Comparison of ENCODE assay signal across 8 cellular contexts in the genomic region with DNA sequence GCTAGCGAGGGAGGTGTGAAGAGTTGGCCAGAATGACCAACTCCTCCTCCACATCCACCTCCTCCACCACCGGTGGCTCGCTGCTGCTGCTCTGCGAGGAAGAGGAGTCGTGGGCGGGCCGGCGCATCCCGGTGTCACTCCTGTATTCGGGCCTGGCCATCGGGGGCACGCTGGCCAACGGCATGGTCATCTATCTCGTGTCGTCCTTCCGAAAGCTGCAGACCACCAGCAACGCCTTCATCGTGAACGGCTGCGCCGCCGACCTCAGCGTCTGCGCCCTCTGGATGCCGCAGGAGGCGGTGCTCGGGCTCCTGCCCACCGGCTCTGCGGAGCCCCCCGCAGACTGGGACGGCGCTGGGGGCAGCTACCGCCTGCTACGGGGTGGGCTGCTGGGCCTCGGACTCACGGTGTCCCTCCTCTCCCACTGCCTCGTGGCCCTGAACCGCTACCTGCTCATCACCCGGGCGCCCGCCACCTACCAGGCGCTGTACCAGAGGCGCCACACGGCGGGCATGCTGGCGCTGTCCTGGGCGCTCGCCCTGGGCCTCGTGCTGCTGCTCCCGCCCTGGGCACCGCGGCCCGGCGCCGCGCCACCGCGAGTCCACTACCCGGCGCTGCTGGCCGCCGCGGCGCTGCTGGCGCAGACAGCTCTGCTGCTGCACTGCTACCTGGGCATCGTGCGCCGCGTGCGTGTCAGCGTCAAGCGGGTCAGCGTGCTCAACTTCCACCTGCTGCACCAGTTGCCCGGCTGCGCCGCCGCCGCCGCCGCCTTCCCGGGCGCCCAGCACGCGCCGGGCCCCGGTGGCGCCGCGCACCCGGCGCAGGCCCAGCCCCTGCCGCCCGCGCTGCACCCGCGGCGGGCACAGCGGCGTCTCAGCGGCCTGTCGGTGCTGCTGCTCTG. TPM values are rescaled to one million over a fixed set of nuclear protein-coding genes. Genes with fewer than 3 reads are reported as not detected.
DNase-seq lines count a peak whose midpoint lies in the region; ATAC-seq and TF ChIP-seq lines count a peak whose summit lies in the region.

No MANE protein-coding gene starts in this region.

- no peaks in the 10 kb centered on the region for H3K4me1 ChIP-seq in RWPE2 (ENCODE audit: insufficient read depth, poor library complexity, severe bottlenecking)

- no peaks in the 10 kb centered on the region for H3K9me3 Mint-ChIP-seq in activated CD4-positive, alpha-beta T cell treated with anti-CD3 and anti-CD28 coated beads for 36 hours (ENCODE audit: low read depth)

- no peaks in the 10 kb centered on the region for H3K9me3 ChIP-seq in RWPE2 (ENCODE audit: severe bottlenecking)

- H3K36me3 Mint-ChIP-seq in activated CD4-positive, alpha-beta T cell treated with anti-CD3 and anti-CD28 coated beads for 36 hours (ENCODE audit: low read depth), result no peaks in the 10 kb centered on the region

- H3K27me3 Mint-ChIP-seq in activated CD4-positive, alpha-beta T cell treated with anti-CD3 and anti-CD28 coated beads for 36 hours, result peaks cover 56% of the 10 kb centered on the region

- peak overlapping the region; percentile 6 for H3K4me3 ChIP-seq in RWPE2 (ENCODE audit: severe bottlenecking)

- TF ChIP-seq CTCF in RWPE2 (IDR thresholded peaks at IDR 0.05; ENCODE audit: poor library complexity, severe bottlenecking), result peak; percentile 8

- no peak overlapping the region for H3K27ac Mint-ChIP-seq in activated CD4-positive, alpha-beta T cell treated with anti-CD3 and anti-CD28 coated beads for 36 hours

- peaks cover 73% of the 10 kb centered on the region for H3K27me3 ChIP-seq in RWPE2 (ENCODE audit: insufficient read depth, poor library complexity, severe bottlenecking)

- no peaks in the 10 kb centered on the region for H3K36me3 ChIP-seq in RWPE2 (ENCODE audit: low read depth)

- H3K4me1 Mint-ChIP-seq in activated CD4-positive, alpha-beta T cell treated with anti-CD3 and anti-CD28 coated beads for 36 hours, result peaks cover 9% of the 10 kb centered on the region

- POLR2A ChIA-PET in activated CD4-positive, alpha-beta T cell treated with anti-CD3 and anti-CD28 coated beads for 36 hours (lab: Charles Lee), result no interaction called here

- no peak overlapping the region for H3K27ac ChIP-seq in RWPE2 (ENCODE audit: poor library complexity, severe bottlenecking)
- H3K27ac ChIP-seq in caudate nucleus (ENCODE audit: low read depth, low read length), result peak overlapping the region; percentile 91

- intact Hi-C loops in activated CD4-positive, alpha-beta T cell treated with anti-CD3 and anti-CD28 coated beads for 36 hours (cut with DNase I, micrococcal nuclease), result loop anchor here (2.0 to 10.0 kb wide), 2 partner anchors 186 to 326 kb away; partner anchors contain the start of gene CDC14A (in 1 of the 2)

- peak overlapping the region; percentile 52 for H3K4me3 Mint-ChIP-seq in activated CD4-positive, alpha-beta T cell treated with anti-CD3 and anti-CD28 coated beads for 36 hours

- peak; percentile 46 for ATAC-seq in activated CD4-positive, alpha-beta T cell treated with anti-CD3 and anti-CD28 coated beads for 36 hours
- ATAC-seq in RWPE2 (ENCODE audit: low read depth) (peak; percentile 45), HG03196 (IDR thresholded peaks at IDR 0.05; ENCODE audit: unreplicated experiment) (no peak)

- DNase-seq in activated CD4-positive, alpha-beta T cell treated with anti-CD3 and anti-CD28 coated beads for 36 hours, result peak; percentile 62
- no peak for DNase-seq in activated CD4-positive, alpha-beta T cell treated with anti-CD3 and anti-CD28 coated beads for 1 hour
- DNase-seq in RWPE2 (ENCODE audit: low spot score) (no peak), caudate nucleus (lab: John Stamatoyannopoulos, UW) (peak in 15 of 61 donors; percentile 27 to 82 (median 44)), left kidney (ENCODE audit: low read depth, low spot score) (peak; percentile 73), COLO829 (ENCODE audit: low spot score) (no peak)
- peak; percentile 8 for DNase-seq in stimulated activated CD8-positive, alpha-beta memory T cell treated with anti-CD3 and anti-CD28 coated beads, Interleukin-12 subunit alpha, Interleukin-12 subunit beta, amount 100 ng/mL, for 4 hours (ENCODE audit: low read depth)

- CTCF ChIA-PET in activated CD4-positive, alpha-beta T cell treated with anti-CD3 and anti-CD28 coated beads for 36 hours (lab: Charles Lee), result interaction anchor here (0.6 to 1.3 kb wide), 6 partner anchors 10 to 186 kb away, joined by 3 to 8 read pairs (median 4); no protein-coding TSS in a partner anchor

RNA-seq across cellular contexts. Expression of gene GPR88, which starts 1.2 kb away (rescaled TPM):
- under 1 TPM in 1 of 2 experiments, not detected in 1; 0.05 TPM for total RNA-seq in activated CD4-positive, alpha-beta T cell treated with anti-CD3 and anti-CD28 coated beads for 36 hours

Comparison
In these comparisons a context has a peak if more than half of its experiments do, and no peak if none do; other contexts are left out.
1. DNase-seq: peak in activated CD4-positive, alpha-beta T cell treated with anti-CD3 and anti-CD28 coated beads for 36 hours (single experiment), left kidney (single experiment) and stimulated activated CD8-positive, alpha-beta memory T cell treated with anti-CD3 and anti-CD28 coated beads, Interleukin-12 subunit alpha, Interleukin-12 subunit beta, amount 100 ng/mL, for 4 hours (single experiment); none in activated CD4-positive, alpha-beta T cell treated with anti-CD3 and anti-CD28 coated beads for 1 hour (single experiment), RWPE2 (single experiment) and COLO829 (single experiment).